Comparison of ENCODE assay signal across 1 cellular context in the genomic region with DNA sequence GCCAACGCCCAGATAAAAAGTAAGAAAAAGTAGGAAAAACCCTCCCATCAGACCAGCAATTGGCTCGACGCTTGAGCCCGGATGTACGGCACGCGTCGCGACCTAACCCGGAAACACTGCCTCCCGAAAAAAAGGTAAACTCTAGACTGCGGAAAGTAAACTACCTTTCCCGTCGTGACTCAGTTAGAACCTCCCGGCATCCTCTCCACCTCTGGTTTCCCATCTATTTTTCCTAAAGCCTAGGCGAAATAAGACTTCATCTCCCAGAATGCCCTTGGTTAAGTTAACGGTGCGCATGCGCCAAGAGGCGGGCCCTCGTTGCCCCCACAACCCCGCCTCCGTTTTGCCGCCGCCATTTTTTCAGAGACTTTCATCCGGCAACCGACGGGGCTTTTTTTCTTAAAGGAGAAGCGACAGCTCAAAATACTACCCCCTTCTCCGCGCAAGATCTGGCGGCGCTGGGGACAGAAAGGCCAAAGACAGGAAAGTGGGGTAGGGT.
TF ChIP-seq lines count a peak whose summit lies in the region.

No MANE protein-coding gene starts in this region.

TF ChIP-seq in HepG2, 621 proteins besides CTCF, POLR2A, EP300 and RAD21 (continued from another document and continues in another):
- TF ChIP-seq, protein P1, sequence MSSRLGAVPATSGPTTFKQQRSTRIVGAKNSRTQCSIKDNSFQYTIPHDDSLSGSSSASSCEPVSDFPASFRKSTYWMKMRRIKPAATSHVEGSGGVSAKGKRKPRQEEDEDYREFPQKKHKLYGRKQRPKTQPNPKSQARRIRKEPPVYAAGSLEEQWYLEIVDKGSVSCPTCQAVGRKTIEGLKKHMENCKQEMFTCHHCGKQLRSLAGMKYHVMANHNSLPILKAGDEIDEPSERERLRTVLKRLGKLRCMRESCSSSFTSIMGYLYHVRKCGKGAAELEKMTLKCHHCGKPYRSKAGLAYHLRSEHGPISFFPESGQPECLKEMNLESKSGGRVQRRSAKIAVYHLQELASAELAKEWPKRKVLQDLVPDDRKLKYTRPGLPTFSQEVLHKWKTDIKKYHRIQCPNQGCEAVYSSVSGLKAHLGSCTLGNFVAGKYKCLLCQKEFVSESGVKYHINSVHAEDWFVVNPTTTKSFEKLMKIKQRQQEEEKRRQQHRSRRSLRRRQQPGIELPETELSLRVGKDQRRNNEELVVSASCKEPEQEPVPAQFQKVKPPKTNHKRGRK (CRISPR knock-in tag; IDR thresholded peaks at IDR 0.05), result no peak
- TF ChIP-seq, protein P2, sequence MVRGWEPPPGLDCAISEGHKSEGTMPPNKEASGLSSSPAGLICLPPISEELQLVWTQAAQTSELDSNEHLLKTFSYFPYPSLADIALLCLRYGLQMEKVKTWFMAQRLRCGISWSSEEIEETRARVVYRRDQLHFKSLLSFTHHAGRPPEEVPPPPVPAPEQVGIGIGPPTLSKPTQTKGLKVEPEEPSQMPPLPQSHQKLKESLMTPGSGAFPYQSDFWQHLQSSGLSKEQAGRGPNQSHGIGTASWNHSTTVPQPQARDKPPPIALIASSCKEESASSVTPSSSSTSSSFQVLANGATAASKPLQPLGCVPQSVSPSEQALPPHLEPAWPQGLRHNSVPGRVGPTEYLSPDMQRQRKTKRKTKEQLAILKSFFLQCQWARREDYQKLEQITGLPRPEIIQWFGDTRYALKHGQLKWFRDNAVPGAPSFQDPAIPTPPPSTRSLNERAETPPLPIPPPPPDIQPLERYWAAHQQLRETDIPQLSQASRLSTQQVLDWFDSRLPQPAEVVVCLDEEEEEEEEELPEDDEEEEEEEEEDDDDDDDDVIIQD (CRISPR knock-in tag; IDR thresholded peaks at IDR 0.05; ENCODE audit: low read depth), result no peak
- 0 out of 2 replicates have a peak, but pooled peaks have one; percentile 7 for TF ChIP-seq SOX5 (CRISPR knock-in tag; IDR thresholded peaks at IDR 0.05; ENCODE audit: borderline replicate concordance)
- TF ChIP-seq NFIB (CRISPR knock-in tag; IDR thresholded peaks at IDR 0.05; ENCODE audit: borderline replicate concordance), result no peak
- TF ChIP-seq IKZF4 (CRISPR knock-in tag; IDR thresholded peaks at IDR 0.05; ENCODE audit: borderline replicate concordance, low read depth, not compliant biosample characterization), result no peak
- no peak for TF ChIP-seq EZH2 (conservative IDR thresholded peaks at IDR 0.05; ENCODE audit: low read depth, low read length)
- TF ChIP-seq, protein P3, sequence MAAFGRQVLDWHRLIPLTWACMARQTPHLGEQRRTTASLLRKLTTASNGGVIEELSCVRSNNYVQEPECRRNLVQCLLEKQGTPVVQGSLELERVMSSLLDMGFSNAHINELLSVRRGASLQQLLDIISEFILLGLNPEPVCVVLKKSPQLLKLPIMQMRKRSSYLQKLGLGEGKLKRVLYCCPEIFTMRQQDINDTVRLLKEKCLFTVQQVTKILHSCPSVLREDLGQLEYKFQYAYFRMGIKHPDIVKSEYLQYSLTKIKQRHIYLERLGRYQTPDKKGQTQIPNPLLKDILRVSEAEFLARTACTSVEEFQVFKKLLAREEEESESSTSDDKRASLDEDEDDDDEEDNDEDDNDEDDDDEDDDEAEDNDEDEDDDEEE (CRISPR knock-in tag; IDR thresholded peaks at IDR 0.05), result no peak
- no peak for TF ChIP-seq ZNF557 (CRISPR knock-in tag; IDR thresholded peaks at IDR 0.05)
- TF ChIP-seq ZNF558 (CRISPR knock-in tag; IDR thresholded peaks at IDR 0.05; ENCODE audit: borderline replicate concordance), result no peak
- TF ChIP-seq, protein P4, sequence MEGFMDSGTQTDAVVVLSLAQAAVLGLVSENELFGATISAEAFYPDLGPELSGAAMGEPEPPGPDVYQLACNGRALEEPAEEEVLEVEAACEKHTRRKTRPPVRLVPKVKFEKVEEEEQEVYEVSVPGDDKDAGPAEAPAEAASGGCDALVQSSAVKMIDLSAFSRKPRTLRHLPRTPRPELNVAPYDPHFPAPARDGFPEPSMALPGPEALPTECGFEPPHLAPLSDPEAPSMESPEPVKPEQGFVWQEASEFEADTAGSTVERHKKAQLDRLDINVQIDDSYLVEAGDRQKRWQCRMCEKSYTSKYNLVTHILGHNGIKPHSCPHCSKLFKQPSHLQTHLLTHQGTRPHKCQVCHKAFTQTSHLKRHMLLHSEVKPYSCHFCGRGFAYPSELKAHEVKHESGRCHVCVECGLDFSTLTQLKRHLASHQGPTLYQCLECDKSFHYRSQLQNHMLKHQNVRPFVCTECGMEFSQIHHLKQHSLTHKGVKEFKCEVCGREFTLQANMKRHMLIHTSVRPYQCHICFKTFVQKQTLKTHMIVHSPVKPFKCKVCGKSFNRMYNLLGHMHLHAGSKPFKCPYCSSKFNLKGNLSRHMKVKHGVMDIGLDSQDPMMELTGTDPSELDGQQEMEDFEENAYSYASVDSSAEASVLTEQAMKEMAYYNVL (CRISPR knock-in tag; IDR thresholded peaks at IDR 0.05; ENCODE audit: borderline replicate concordance), result no peak
- TF ChIP-seq SOX13 (IDR thresholded peaks at IDR 0.05), result no peak
- no peak for TF ChIP-seq SOX13 (CRISPR knock-in tag; conservative IDR thresholded peaks at IDR 0.05 in 1 of 2, IDR thresholded peaks at IDR 0.05 in 1 of 2)
- 0 out of 2 replicates have a peak, but pooled peaks have one; percentile 39 for TF ChIP-seq ZNF687 (CRISPR knock-in tag; IDR thresholded peaks at IDR 0.05)
- peak; percentile 70; the same call in 1 of the 2 replicates for TF ChIP-seq ZNF790 (CRISPR knock-in tag; IDR thresholded peaks at IDR 0.05; ENCODE audit: borderline replicate concordance)
- no peak for TF ChIP-seq ZNF678 (CRISPR knock-in tag; IDR thresholded peaks at IDR 0.05)
- no peak for TF ChIP-seq THRA (CRISPR knock-in tag; IDR thresholded peaks at IDR 0.05; ENCODE audit: borderline replicate concordance)
- TF ChIP-seq TP53 (CRISPR knock-in tag; conservative IDR thresholded peaks at IDR 0.05), result no peak
- 0 out of 2 replicates have a peak, but pooled peaks have one; percentile 6 for TF ChIP-seq BORCS8-MEF2B (CRISPR knock-in tag; IDR thresholded peaks at IDR 0.05)
- TF ChIP-seq RXRB (CRISPR knock-in tag; IDR thresholded peaks at IDR 0.05; ENCODE audit: borderline replicate concordance), result peak; percentile 6; the same call in 1 of the 2 replicates
- no peak for TF ChIP-seq NFE2 (CRISPR knock-in tag; IDR thresholded peaks at IDR 0.05)
- TF ChIP-seq NONO (IDR thresholded peaks at IDR 0.05), result no peak
- peak; percentile 66 for TF ChIP-seq NONO (CRISPR knock-in tag; conservative IDR thresholded peaks at IDR 0.05)
- TF ChIP-seq STAG1 (CRISPR knock-in tag; IDR thresholded peaks at IDR 0.05), result no peak
- no peak for TF ChIP-seq HOXA7 (CRISPR knock-in tag; IDR thresholded peaks at IDR 0.05)
- TF ChIP-seq ZNF878 (CRISPR knock-in tag; IDR thresholded peaks at IDR 0.05), result peak; percentile 54; the same call in 1 of the 2 replicates
- peak; percentile 87; the same call in 1 of the 2 replicates for TF ChIP-seq THAP9 (CRISPR knock-in tag; IDR thresholded peaks at IDR 0.05; ENCODE audit: borderline replicate concordance)
- TF ChIP-seq, protein P5, sequence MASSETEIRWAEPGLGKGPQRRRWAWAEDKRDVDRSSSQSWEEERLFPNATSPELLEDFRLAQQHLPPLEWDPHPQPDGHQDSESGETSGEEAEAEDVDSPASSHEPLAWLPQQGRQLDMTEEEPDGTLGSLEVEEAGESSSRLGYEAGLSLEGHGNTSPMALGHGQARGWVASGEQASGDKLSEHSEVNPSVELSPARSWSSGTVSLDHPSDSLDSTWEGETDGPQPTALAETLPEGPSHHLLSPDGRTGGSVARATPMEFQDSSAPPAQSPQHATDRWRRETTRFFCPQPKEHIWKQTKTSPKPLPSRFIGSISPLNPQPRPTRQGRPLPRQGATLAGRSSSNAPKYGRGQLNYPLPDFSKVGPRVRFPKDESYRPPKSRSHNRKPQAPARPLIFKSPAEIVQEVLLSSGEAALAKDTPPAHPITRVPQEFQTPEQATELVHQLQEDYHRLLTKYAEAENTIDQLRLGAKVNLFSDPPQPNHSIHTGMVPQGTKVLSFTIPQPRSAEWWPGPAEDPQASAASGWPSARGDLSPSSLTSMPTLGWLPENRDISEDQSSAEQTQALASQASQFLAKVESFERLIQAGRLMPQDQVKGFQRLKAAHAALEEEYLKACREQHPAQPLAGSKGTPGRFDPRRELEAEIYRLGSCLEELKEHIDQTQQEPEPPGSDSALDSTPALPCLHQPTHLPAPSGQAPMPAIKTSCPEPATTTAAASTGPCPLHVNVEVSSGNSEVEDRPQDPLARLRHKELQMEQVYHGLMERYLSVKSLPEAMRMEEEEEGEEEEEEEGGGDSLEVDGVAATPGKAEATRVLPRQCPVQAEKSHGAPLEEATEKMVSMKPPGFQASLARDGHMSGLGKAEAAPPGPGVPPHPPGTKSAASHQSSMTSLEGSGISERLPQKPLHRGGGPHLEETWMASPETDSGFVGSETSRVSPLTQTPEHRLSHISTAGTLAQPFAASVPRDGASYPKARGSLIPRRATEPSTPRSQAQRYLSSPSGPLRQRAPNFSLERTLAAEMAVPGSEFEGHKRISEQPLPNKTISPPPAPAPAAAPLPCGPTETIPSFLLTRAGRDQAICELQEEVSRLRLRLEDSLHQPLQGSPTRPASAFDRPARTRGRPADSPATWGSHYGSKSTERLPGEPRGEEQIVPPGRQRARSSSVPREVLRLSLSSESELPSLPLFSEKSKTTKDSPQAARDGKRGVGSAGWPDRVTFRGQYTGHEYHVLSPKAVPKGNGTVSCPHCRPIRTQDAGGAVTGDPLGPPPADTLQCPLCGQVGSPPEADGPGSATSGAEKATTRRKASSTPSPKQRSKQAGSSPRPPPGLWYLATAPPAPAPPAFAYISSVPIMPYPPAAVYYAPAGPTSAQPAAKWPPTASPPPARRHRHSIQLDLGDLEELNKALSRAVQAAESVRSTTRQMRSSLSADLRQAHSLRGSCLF (CRISPR knock-in tag; IDR thresholded peaks at IDR 0.05; ENCODE audit: borderline replicate concordance), result no peak
- 0 out of 2 replicates have a peak, but pooled peaks have one; percentile 20 for TF ChIP-seq ZFP62 (CRISPR knock-in tag; IDR thresholded peaks at IDR 0.05)
- TF ChIP-seq, protein P6, sequence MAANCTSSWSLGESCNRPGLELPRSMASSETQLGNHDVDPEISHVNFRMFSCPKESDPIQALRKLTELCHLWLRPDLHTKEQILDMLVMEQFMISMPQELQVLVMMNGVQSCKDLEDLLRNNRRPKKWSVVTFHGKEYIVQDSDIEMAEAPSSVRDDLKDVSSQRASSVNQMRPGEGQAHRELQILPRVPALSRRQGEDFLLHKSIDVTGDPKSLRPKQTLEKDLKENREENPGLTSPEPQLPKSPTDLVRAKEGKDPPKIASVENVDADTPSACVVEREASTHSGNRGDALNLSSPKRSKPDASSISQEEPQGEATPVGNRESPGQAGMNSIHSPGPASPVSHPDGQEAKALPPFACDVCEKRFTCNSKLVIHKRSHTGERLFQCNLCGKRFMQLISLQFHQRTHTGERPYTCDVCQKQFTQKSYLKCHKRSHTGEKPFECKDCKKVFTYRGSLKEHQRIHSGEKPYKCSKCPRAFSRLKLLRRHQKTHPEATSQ (CRISPR knock-in tag; IDR thresholded peaks at IDR 0.05; ENCODE audit: borderline replicate concordance), result no peak
- TF ChIP-seq CC2D1A (CRISPR knock-in tag; IDR thresholded peaks at IDR 0.05), result no peak
- no peak for TF ChIP-seq GZF1 (CRISPR knock-in tag; IDR thresholded peaks at IDR 0.05)
- TF ChIP-seq ATRX (CRISPR knock-in tag; IDR thresholded peaks at IDR 0.05; ENCODE audit: borderline replicate concordance), result no peak
- no peak for TF ChIP-seq ZNF274 (CRISPR knock-in tag; IDR thresholded peaks at IDR 0.05)
